In genomic region chr15:31381801-31382692, GRCh38 we compare ENCODE assay signal across 1 cellular context.
TF ChIP-seq lines count a peak whose summit lies in the region.

No MANE protein-coding gene starts in this region.

TF ChIP-seq in IMR-90, 13 proteins besides CTCF, POLR2A, EP300 and RAD21 (continued from another document):
- TF ChIP-seq ELK1 (IDR thresholded peaks at IDR 0.05; ENCODE audit: borderline replicate concordance, low read depth, low read length), result no peak
- TF ChIP-seq NFE2L2 (IDR thresholded peaks at IDR 0.05; ENCODE audit: low read depth, low read length), result no peak
- no peak for TF ChIP-seq FOS (IDR thresholded peaks at IDR 0.05; ENCODE audit: low read depth, low read length)
- no peak for TF ChIP-seq CHD1 (IDR thresholded peaks at IDR 0.05; ENCODE audit: low read depth, low read length)
- no peak for TF ChIP-seq CEBPB (IDR thresholded peaks at IDR 0.05; ENCODE audit: low read depth, low read length)
- TF ChIP-seq USF2 (IDR thresholded peaks at IDR 0.05; ENCODE audit: low read depth, low read length), result no peak
- no peak for TF ChIP-seq RFX5 (IDR thresholded peaks at IDR 0.05; ENCODE audit: low read depth, low read length)
- TF ChIP-seq RCOR1 (IDR thresholded peaks at IDR 0.05; ENCODE audit: insufficient replicate concordance, low read length), result no peak
